8 cellular contexts compared by ENCODE assay signal in the genomic region with DNA sequence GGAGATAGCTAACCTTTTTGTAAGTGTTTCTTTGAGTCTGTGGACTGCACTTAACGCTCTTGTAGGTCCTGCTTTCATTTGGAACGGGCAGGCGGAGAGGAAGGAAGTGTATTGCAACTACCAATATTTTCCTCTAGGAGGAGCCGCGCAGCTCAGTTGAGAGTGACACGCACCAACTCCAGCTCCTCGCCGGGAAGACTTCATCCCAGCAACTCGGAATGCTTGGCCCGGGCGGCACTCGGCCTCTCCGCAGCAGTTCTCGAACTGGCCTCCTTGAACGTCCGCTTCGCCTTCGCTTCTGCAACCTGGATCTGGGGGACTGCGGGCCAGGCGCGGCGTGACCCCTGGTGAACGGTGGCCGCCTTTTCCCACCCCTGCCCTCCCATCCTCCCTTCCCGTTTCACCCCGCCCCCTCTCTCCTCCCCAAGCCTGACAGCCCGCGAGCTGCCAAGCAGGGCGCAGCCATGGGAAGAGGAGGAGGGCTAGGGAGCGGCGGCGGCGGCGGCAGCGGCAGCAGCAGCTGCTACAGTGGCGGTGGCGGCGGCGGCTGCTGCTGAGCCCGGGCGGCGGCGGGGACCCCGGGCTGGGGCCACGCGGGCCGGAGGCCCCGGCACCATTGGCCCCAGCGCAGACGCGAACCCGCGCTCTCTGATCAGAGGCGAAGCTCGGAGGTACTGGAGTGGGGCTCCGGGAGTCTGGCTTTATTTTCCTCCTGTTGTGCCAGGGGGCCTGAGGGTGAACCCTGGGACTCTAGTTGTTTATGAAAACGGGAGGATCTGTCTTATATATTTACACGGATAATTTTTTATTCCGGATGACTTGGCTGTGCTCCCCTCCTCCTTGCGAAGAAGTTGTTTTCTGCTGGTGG. TPM values are rescaled to one million over a fixed set of nuclear protein-coding genes. Genes with fewer than 3 reads are reported as not detected.
DNase-seq lines count a peak whose midpoint lies in the region; ATAC-seq and TF ChIP-seq lines count a peak whose summit lies in the region.

TSS of gene GHR (plus strand) at position 155 of the 868 bp plus-strand sequence. CDS start 142,436 bp downstream, outside the sequence.

- ATAC-seq in HG02763 (IDR thresholded peaks at IDR 0.05; ENCODE audit: unreplicated experiment): peak; percentile 71

- peak within 1 kb of the TSS; percentile 66 for H3K4me3 ChIP-seq in fibroblast of pulmonary artery (replicated peaks; ENCODE audit: low read depth, low read length)
- peak within 1 kb of the TSS; percentile 67 to 76 for H3K4me3 ChIP-seq in muscle layer of colon (ENCODE audit: low read depth in 1 of 2, low read length in 2 of 2)
- peak within 1 kb of the TSS; percentile 80 for H3K4me3 ChIP-seq in urinary bladder (ENCODE audit: low read depth, low read length)

- H3K36me3 Mint-ChIP-seq in activated CD4-positive, alpha-beta memory T cell treated with anti-CD3 and anti-CD28 coated beads, Interleukin-2, amount 10 ng/mL, durations not matched to agents 7 days and 5 days (ENCODE audit: low read depth): no peaks in the 10 kb centered on the region

- H3K27me3 ChIP-seq in muscle layer of colon (ENCODE audit: control insufficient read depth in 1 of 2, insufficient read depth in 2 of 2, low read length in 2 of 2): no peaks in the 10 kb centered on the region

- H3K9me3 ChIP-seq in muscle layer of colon (ENCODE audit: low read length): no peaks in the 10 kb centered on the region

- peak within 1 kb of the TSS; percentile 1 for H3K9ac ChIP-seq in muscle layer of colon (ENCODE audit: low read length)

- no peaks in the 10 kb centered on the region for H3K36me3 ChIP-seq in muscle layer of colon (ENCODE audit: insufficient read depth, low read length)
- H3K36me3 ChIP-seq in urinary bladder (ENCODE audit: insufficient read depth): no peaks in the 10 kb centered on the region

- peaks cover 32% of the 10 kb centered on the region for H3K4me1 ChIP-seq in muscle layer of colon (ENCODE audit: insufficient read depth, low read length)
- no peaks in the 10 kb centered on the region for H3K4me1 ChIP-seq in urinary bladder (ENCODE audit: insufficient read depth)

- H3K4me3 Mint-ChIP-seq in activated CD4-positive, alpha-beta memory T cell treated with anti-CD3 and anti-CD28 coated beads, Interleukin-2, amount 10 ng/mL, durations not matched to agents 7 days and 5 days: no peak within 1 kb of the TSS

- CTCF ChIA-PET in activated CD4-positive, alpha-beta memory T cell treated with anti-CD3 and anti-CD28 coated beads, Interleukin-2, amount 10 ng/mL, durations not matched to agents 7 days and 5 days (lab: Charles Lee): interaction anchor here (1.1 to 2.1 kb wide), 7 partner anchors 22 to 466 kb away, joined by 3 to 8 read pairs (median 3); no protein-coding TSS in a partner anchor

- no peaks in the 10 kb centered on the region for H3K9me3 Mint-ChIP-seq in activated CD4-positive, alpha-beta memory T cell treated with anti-CD3 and anti-CD28 coated beads, Interleukin-2, amount 10 ng/mL, durations not matched to agents 7 days and 5 days

- peak; percentile 78 for TF ChIP-seq CTCF in fibroblast of pulmonary artery (IDR thresholded peaks at IDR 0.05; ENCODE audit: low read length, missing control alignments)

- POLR2A ChIA-PET in activated CD4-positive, alpha-beta memory T cell treated with anti-CD3 and anti-CD28 coated beads, Interleukin-2, amount 10 ng/mL, durations not matched to agents 7 days and 5 days (lab: Charles Lee): interaction anchor here (1.0 kb wide), 1 partner anchor 344 kb away, joined by 3 read pairs; no protein-coding TSS in a partner anchor

- DNase-seq in stimulated activated CD4-positive, alpha-beta T cell treated with anti-CD3 and anti-CD28 coated beads, Interleukin-2, amount 100 ng/mL, for 24 hours: peak; percentile 18 to 31
- no peak for DNase-seq in stimulated activated CD4-positive, alpha-beta T cell treated with anti-CD3 and anti-CD28 coated beads, Interleukin-12 subunit alpha, Interleukin-12 subunit beta, amount 100 ng/mL, for 4 hours
- peak; percentile 70 to 71 for DNase-seq in NCI-H1930 (lab: John Stamatoyannopoulos, UW)
- DNase-seq in activated CD4-positive, alpha-beta memory T cell treated with anti-CD3 and anti-CD28 coated beads, Interleukin-2, amount 10 ng/mL, durations not matched to agents 7 days and 5 days: peak; percentile 31
- DNase-seq in fibroblast of pulmonary artery (ENCODE audit: low read depth): peak; percentile 94

- no peaks in the 10 kb centered on the region for H3K4me1 Mint-ChIP-seq in activated CD4-positive, alpha-beta memory T cell treated with anti-CD3 and anti-CD28 coated beads, Interleukin-2, amount 10 ng/mL, durations not matched to agents 7 days and 5 days

- H3K27ac Mint-ChIP-seq in activated CD4-positive, alpha-beta memory T cell treated with anti-CD3 and anti-CD28 coated beads, Interleukin-2, amount 10 ng/mL, durations not matched to agents 7 days and 5 days: no peak within 1 kb of the TSS

- H3K27me3 Mint-ChIP-seq in activated CD4-positive, alpha-beta memory T cell treated with anti-CD3 and anti-CD28 coated beads, Interleukin-2, amount 10 ng/mL, durations not matched to agents 7 days and 5 days: peaks cover 18% of the 10 kb centered on the region

- WGBS in urinary bladder: under 1% methylated on average over 60 of the region's 60 CpGs

- peak within 1 kb of the TSS; percentile 81 for H3K27ac ChIP-seq in muscle layer of colon (ENCODE audit: low read depth, low read length)
- H3K27ac ChIP-seq in urinary bladder (ENCODE audit: low read depth): peak within 1 kb of the TSS; percentile 78

RNA-seq across cellular contexts. Expression of gene GHR, which starts in this region (rescaled TPM):
- not detected for total RNA-seq in activated CD4-positive, alpha-beta memory T cell treated with anti-CD3 and anti-CD28 coated beads, Interleukin-2, amount 10 ng/mL, durations not matched to agents 7 days and 5 days
- 34.6 TPM for total RNA-seq in urinary bladder
- polyA plus RNA-seq in urinary bladder: 10.1 TPM

Comparison
In these comparisons a context has a peak if more than half of its experiments do, and no peak if none do; other contexts are left out.
1. RNA of gene GHR (total RNA-seq): 34.6 TPM in urinary bladder (single experiment); not detected in activated CD4-positive, alpha-beta memory T cell treated with anti-CD3 and anti-CD28 coated beads, Interleukin-2, amount 10 ng/mL, durations not matched to agents 7 days and 5 days; every median in the first group is over 10 times any median in the second.
2. Peak in DNase-seq in activated CD4-positive, alpha-beta memory T cell treated with anti-CD3 and anti-CD28 coated beads, Interleukin-2, amount 10 ng/mL, durations not matched to agents 7 days and 5 days; RNA of the gene not detected or under 1 TPM.
3. Peak in every context shown above with its lines, with median percentiles within 50 percentile points of each other: H3K4me3 ChIP-seq.